ENCODE assay signal across 20 cellular contexts in genomic region chr9:84024041-84024575, GRCh38.
"Had no signal": no experiment of that assay in that cellular context is flagged by ENCODE, and none has a peak within 500 bp of the region (broad histone marks: within the 10 kb centered on the region; RNA-seq: fewer than 3 reads in every experiment).

No MANE protein-coding gene starts in this region.

- H3K4me1 Mint-ChIP-seq: mesothelial cell of epicardium; naive B cell; natural killer cell; nephron progenitor cell; neural progenitor cell; stimulated activated naive B cell treated with anti-CD40 and anti-IgM and Interleukin-4, amounts not matched to agents 10 μg/mL and 1 μg/mL and 100 μg/mL, for 72 hours had no signal

- H3K9me3 Mint-ChIP-seq: naive B cell, natural killer cell, nephron progenitor cell had no signal

- H3K4me3 Mint-ChIP-seq: mesothelial cell of epicardium; naive B cell; natural killer cell; nephron progenitor cell; neural progenitor cell; stimulated activated naive B cell treated with anti-CD40 and anti-IgM and Interleukin-4, amounts not matched to agents 10 μg/mL and 1 μg/mL and 100 μg/mL, for 72 hours had no signal

- H3K36me3 Mint-ChIP-seq: mesothelial cell of epicardium; naive B cell; natural killer cell; neural progenitor cell; stimulated activated naive B cell treated with anti-CD40 and anti-IgM and Interleukin-4, amounts not matched to agents 10 μg/mL and 1 μg/mL and 100 μg/mL, for 72 hours had no signal

- H3K27me3 Mint-ChIP-seq: progenitor cell of endocrine pancreas had no signal

- DNase-seq: islet precursor cell; left ventricle myocardium inferior; mesendoderm; naive B cell; natural killer cell; nephron progenitor cell; occipital lobe; right lobe of liver; stimulated activated CD4-positive, alpha-beta T cell treated with anti-CD3 and anti-CD28 coated beads, Interleukin-1b, Interleukin-23, amount 100 ng/mL, for 48 hours; stimulated activated CD4-positive, alpha-beta T cell treated with anti-CD3 and anti-CD28 coated beads, Interleukin-4, amount 100 ng/mL, for 1 hour; stimulated activated naive B cell treated with anti-CD40 and anti-IgM and Interleukin-4, amounts not matched to agents 10 μg/mL and 1 μg/mL and 100 μg/mL, for 72 hours; stimulated activated naive CD8-positive, alpha-beta T cell treated with anti-CD3 and anti-CD28 coated beads, Interleukin-15, Interleukin-2, amounts not matched to agents 100 U/mL and 50 U/mL, for 24 hours; stomach; testis; thyroid gland; transverse colon; upper lobe of right lung had no signal

- H3K27ac Mint-ChIP-seq: mesothelial cell of epicardium; natural killer cell; nephron progenitor cell; neural progenitor cell; progenitor cell of endocrine pancreas; stimulated activated naive B cell treated with anti-CD40 and anti-IgM and Interleukin-4, amounts not matched to agents 10 μg/mL and 1 μg/mL and 100 μg/mL, for 72 hours had no signal
